In the genomic region with DNA sequence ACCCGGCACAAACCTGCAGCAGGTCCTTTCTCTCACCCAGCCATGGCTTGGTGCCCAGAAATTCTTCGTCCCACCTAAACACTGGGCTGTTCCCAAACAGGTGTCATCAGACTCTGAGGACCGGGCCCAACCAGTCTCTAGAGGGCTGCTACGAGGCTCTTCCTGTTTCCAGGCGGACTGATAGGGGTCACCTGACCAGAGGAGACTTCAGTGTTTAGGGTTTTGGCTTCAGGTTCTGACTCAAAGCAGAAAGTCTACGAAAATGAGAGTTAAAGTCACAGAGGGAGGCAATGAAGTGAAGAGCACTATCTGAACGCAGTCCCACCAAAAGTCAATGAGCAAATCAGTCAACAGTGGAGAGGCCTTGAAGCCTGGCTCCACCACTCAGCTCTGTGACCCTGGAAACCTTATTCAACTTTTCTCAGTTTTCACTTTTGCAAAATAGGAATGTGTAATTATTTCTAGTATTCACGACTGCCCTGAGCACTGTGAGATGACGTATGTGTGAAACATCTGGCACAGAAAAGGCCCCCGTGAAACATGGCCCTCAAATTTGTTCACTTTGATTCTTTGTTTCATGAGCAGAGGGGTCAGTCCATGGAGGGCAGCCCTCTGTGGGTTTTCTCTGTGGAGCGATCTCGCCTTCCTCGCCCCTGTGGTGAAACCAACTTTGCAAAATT, we compare ENCODE assay signal across 13 cellular contexts.
DNase-seq lines count a peak whose midpoint lies in the region; ATAC-seq, FAIRE-seq and TF ChIP-seq lines count a peak whose summit lies in the region.
"Had no signal": no experiment of that assay in that cellular context is flagged by ENCODE, and none has a peak within 500 bp of the region (broad histone marks: within the 10 kb centered on the region; RNA-seq: fewer than 3 reads in every experiment).

No MANE protein-coding gene starts in this region.

- H3K9me3 ChIP-seq in GM12878 (replicated peaks; ENCODE audit: control insufficient read depth, insufficient read depth, low read length), result no peaks in the 10 kb centered on the region
- no peaks in the 10 kb centered on the region for H3K9me3 ChIP-seq in tibial artery
- H3K9me3 ChIP-seq in prostate gland, result no peaks in the 10 kb centered on the region
- H3K9me3 ChIP-seq: right lobe of liver had no signal

- DNase-seq in GM12878 (ENCODE audit: low read depth, low spot score) (peak; percentile 64), tibial artery (no peak), prostate gland (ENCODE audit: low spot score) (no peak), 8988T (no peak)
- no peak for DNase-seq in activated T-helper 2 cell treated with anti-CD3 and anti-CD28 coated beads, Interferon-gamma antibody, Interleukin-2, Interleukin-4, amounts not matched to agents 10 μg/mL and 5 μg/mL and 100 μg/mL, durations not matched to agents 14 hours and 24 hours and 36 hours (ENCODE audit: low spot score)
- DNase-seq: activated B cell treated with CpG ODN at 0.5 μM for 24 hours; activated naive CD8-positive, alpha-beta T cell treated with anti-CD3 and anti-CD28 coated beads, Interleukin-2, amount 50 U/mL, for 24 hours; right lobe of liver had no signal

- ATAC-seq in GM18861 (IDR thresholded peaks at IDR 0.05; ENCODE audit: unreplicated experiment) (peak; percentile 97), GM21526 (IDR thresholded peaks at IDR 0.05; ENCODE audit: low FRiP score, unreplicated experiment) (peak; percentile 94), HG03159 (IDR thresholded peaks at IDR 0.05; ENCODE audit: unreplicated experiment) (peak; percentile 93), GM12878 (peak; percentile 95)
- ATAC-seq: activated naive CD8-positive, alpha-beta T cell treated with anti-CD3 and anti-CD28 coated beads, Interleukin-2, amount 50 U/mL, for 24 hours; esophagus mucosa; left lobe of liver; right lobe of liver had no signal

- H3K4me3 ChIP-seq in GM12878, result no peak overlapping the region
- no peak overlapping the region for H3K4me3 ChIP-seq in tibial artery
- no peak overlapping the region for H3K4me3 ChIP-seq in prostate gland
- H3K4me3 ChIP-seq: right lobe of liver had no signal

- in situ Hi-C loops in GM12878 (cut with MboI), result no loop called here

- no peak overlapping the region for H3K9ac ChIP-seq in GM12878 (ENCODE audit: control insufficient read depth, insufficient read depth, low read length)

- TF ChIP-seq POLR2A in GM12878 (IDR thresholded peaks at IDR 0.05; ENCODE audit: low read depth, low read length), result no peak
- TF ChIP-seq POLR2A in prostate gland (IDR thresholded peaks at IDR 0.05), result no peak

- no peaks in the 10 kb centered on the region for H3K36me3 Mint-ChIP-seq in activated T-helper 2 cell treated with anti-CD3 and anti-CD28 coated beads, Interferon-gamma antibody, Interleukin-2, Interleukin-4, amounts not matched to agents 10 μg/mL and 5 μg/mL and 100 μg/mL, durations not matched to agents 14 hours and 24 hours and 36 hours (ENCODE audit: low read depth)

- H3K9me3 Mint-ChIP-seq in activated T-helper 2 cell treated with anti-CD3 and anti-CD28 coated beads, Interferon-gamma antibody, Interleukin-2, Interleukin-4, amounts not matched to agents 10 μg/mL and 5 μg/mL and 100 μg/mL, durations not matched to agents 14 hours and 24 hours and 36 hours, result no peaks in the 10 kb centered on the region
- H3K9me3 Mint-ChIP-seq: activated B cell treated with CpG ODN at 0.5 μM for 24 hours; activated naive CD8-positive, alpha-beta T cell treated with anti-CD3 and anti-CD28 coated beads, Interleukin-2, amount 50 U/mL, for 24 hours had no signal

- H4K20me1 ChIP-seq in GM12878 (ENCODE audit: control insufficient read depth, insufficient read depth), result no peaks in the 10 kb centered on the region

- no TSS peak for BruUV-seq in GM12878 (replicated peaks; lab: Mats Ljungman, UMichigan)

- peaks cover 8% of the 10 kb centered on the region for H3K4me1 ChIP-seq in GM12878 (ENCODE audit: control insufficient read depth, insufficient read depth, low read length)
- no peaks in the 10 kb centered on the region for H3K4me1 ChIP-seq in tibial artery
- H3K4me1 ChIP-seq in prostate gland (replicated peaks), result no peaks in the 10 kb centered on the region
- H3K4me1 ChIP-seq: right lobe of liver had no signal

- H3K27me3 ChIP-seq in GM12878 (replicated peaks in 1 of 2; ENCODE audit: control insufficient read depth in 2 of 2, insufficient read depth in 2 of 2, low read length in 1 of 2) (no peaks in the 10 kb centered on the region), tibial artery (no peaks in the 10 kb centered on the region), prostate gland (replicated peaks; ENCODE audit: insufficient read depth) (no peaks in the 10 kb centered on the region)
- H3K27me3 ChIP-seq: right lobe of liver had no signal

- H3K4me3 Mint-ChIP-seq in activated T-helper 2 cell treated with anti-CD3 and anti-CD28 coated beads, Interferon-gamma antibody, Interleukin-2, Interleukin-4, amounts not matched to agents 10 μg/mL and 5 μg/mL and 100 μg/mL, durations not matched to agents 14 hours and 24 hours and 36 hours (ENCODE audit: low read depth), result no peak overlapping the region
- H3K4me3 Mint-ChIP-seq: activated B cell treated with CpG ODN at 0.5 μM for 24 hours; activated naive CD8-positive, alpha-beta T cell treated with anti-CD3 and anti-CD28 coated beads, Interleukin-2, amount 50 U/mL, for 24 hours had no signal

- no peak for TF ChIP-seq RAD21 in GM12878 (IDR thresholded peaks at IDR 0.05; ENCODE audit: insufficient read depth, low read depth, low read length)

- H3K27ac ChIP-seq in GM12878 (ENCODE audit: control insufficient read depth, insufficient read depth) (peak overlapping the region; percentile 15), tibial artery (no peak overlapping the region), prostate gland (no peak overlapping the region)
- H3K27ac ChIP-seq: right lobe of liver had no signal

- SMC1A ChIA-PET in GM12878 (lab: Charles Lee; ENCODE audit: uncharacterized antibody, unreplicated experiment), result interaction anchor here (0.7 to 1.8 kb wide), 6 partner anchors 10 to 269 kb away, joined by 3 to 5 read pairs (median 4); no protein-coding TSS in a partner anchor

- peaks cover 5% of the 10 kb centered on the region for H3K27me3 Mint-ChIP-seq in activated T-helper 2 cell treated with anti-CD3 and anti-CD28 coated beads, Interferon-gamma antibody, Interleukin-2, Interleukin-4, amounts not matched to agents 10 μg/mL and 5 μg/mL and 100 μg/mL, durations not matched to agents 14 hours and 24 hours and 36 hours (ENCODE audit: low read depth)
- H3K27me3 Mint-ChIP-seq: activated B cell treated with CpG ODN at 0.5 μM for 24 hours; activated naive CD8-positive, alpha-beta T cell treated with anti-CD3 and anti-CD28 coated beads, Interleukin-2, amount 50 U/mL, for 24 hours had no signal

- WGBS in GM12878 (ENCODE audit: insufficient coverage, insufficient replicate concordance, low lambda C conversion rate, missing lambda C conversion rate), result 17% methylated on average over 13 of the region's 13 CpGs
- WGBS in prostate gland, result 67% methylated on average over 13 of the region's 13 CpGs

- peak overlapping the region; percentile 46 for H2AFZ ChIP-seq in GM12878 (ENCODE audit: control insufficient read depth, low read depth, low read length)

- POLR2A ChIA-PET in GM12878 (lab: Charles Lee), result interaction anchor here (1.1 kb wide), 1 partner anchor 10 kb away, joined by 3 read pairs; no protein-coding TSS in a partner anchor

- peak overlapping the region; percentile 5; the same call in 1 of the 2 replicates for H3K4me2 ChIP-seq in GM12878 (ENCODE audit: control insufficient read depth, insufficient read depth)

- no peak overlapping the region for H3K27ac Mint-ChIP-seq in activated T-helper 2 cell treated with anti-CD3 and anti-CD28 coated beads, Interferon-gamma antibody, Interleukin-2, Interleukin-4, amounts not matched to agents 10 μg/mL and 5 μg/mL and 100 μg/mL, durations not matched to agents 14 hours and 24 hours and 36 hours
- H3K27ac Mint-ChIP-seq: activated B cell treated with CpG ODN at 0.5 μM for 24 hours; activated naive CD8-positive, alpha-beta T cell treated with anti-CD3 and anti-CD28 coated beads, Interleukin-2, amount 50 U/mL, for 24 hours had no signal

- H3K36me3 ChIP-seq in GM12878 (ENCODE audit: control insufficient read depth in 2 of 2, insufficient read depth in 2 of 2, low read length in 1 of 2) (no peaks in the 10 kb centered on the region), tibial artery (no peaks in the 10 kb centered on the region), prostate gland (no peaks in the 10 kb centered on the region)
- H3K36me3 ChIP-seq: right lobe of liver had no signal

- RAD21 ChIA-PET in GM12878 (lab: Charles Lee; ENCODE audit: unreplicated experiment), result interaction anchor here (0.6 to 1.7 kb wide), 3 partner anchors 11 to 478 kb away, joined by 3 read pairs; no protein-coding TSS in a partner anchor

- TF ChIP-seq CTCF in GM12878 (IDR thresholded peaks at IDR 0.05 in 2 of 3, conservative IDR thresholded peaks at IDR 0.05 in 1 of 3; ENCODE audit: control insufficient read depth in 2 of 3, extremely low read depth in 1 of 3, insufficient read depth in 1 of 3, low read depth in 3 of 3, low read length in 3 of 3), result no peak
- no peak for TF ChIP-seq CTCF in tibial artery (IDR thresholded peaks at IDR 0.05)
- TF ChIP-seq CTCF in prostate gland (IDR thresholded peaks at IDR 0.05), result no peak

- H3K4me1 Mint-ChIP-seq in activated T-helper 2 cell treated with anti-CD3 and anti-CD28 coated beads, Interferon-gamma antibody, Interleukin-2, Interleukin-4, amounts not matched to agents 10 μg/mL and 5 μg/mL and 100 μg/mL, durations not matched to agents 14 hours and 24 hours and 36 hours (ENCODE audit: low read depth), result no peaks in the 10 kb centered on the region
- H3K4me1 Mint-ChIP-seq: activated B cell treated with CpG ODN at 0.5 μM for 24 hours; activated naive CD8-positive, alpha-beta T cell treated with anti-CD3 and anti-CD28 coated beads, Interleukin-2, amount 50 U/mL, for 24 hours had no signal

- peak; percentile 92 for FAIRE-seq in GM12878 (lab: Jason Lieb, UNC)

- no peaks in the 10 kb centered on the region for H3K79me2 ChIP-seq in GM12878 (ENCODE audit: control insufficient read depth, insufficient read depth, low read length)

- intact Hi-C loops in GM12878 (cut with micrococcal nuclease; ENCODE audit: unreplicated experiment), result no loop called here
- intact Hi-C loops in activated T-helper 2 cell treated with anti-CD3 and anti-CD28 coated beads, Interferon-gamma antibody, Interleukin-2, Interleukin-4, amounts not matched to agents 10 μg/mL and 5 μg/mL and 100 μg/mL, durations not matched to agents 14 hours and 24 hours and 36 hours (cut with micrococcal nuclease), result no loop called here
- intact Hi-C loops in tibial artery (cut with DNase I; ENCODE audit: low total_unique reads), result no loop called here
- intact Hi-C loops in prostate gland (cut with DNase I), result no loop called here

- CTCF ChIA-PET in GM12878 (lab: Yijun Ruan, JAX), result interaction anchor here (0.7 to 3.2 kb wide), 7 partner anchors 15 to 627 kb away, joined by 3 to 26 read pairs (median 3); no protein-coding TSS in a partner anchor

- TF ChIP-seq EP300 in GM12878 (IDR thresholded peaks at IDR 0.05; ENCODE audit: borderline replicate concordance in 1 of 2, control insufficient read depth in 1 of 2, low read depth in 2 of 2, low read length in 2 of 2), result no peak
